ENCODE assay signal across 1 cellular context in the genomic region with DNA sequence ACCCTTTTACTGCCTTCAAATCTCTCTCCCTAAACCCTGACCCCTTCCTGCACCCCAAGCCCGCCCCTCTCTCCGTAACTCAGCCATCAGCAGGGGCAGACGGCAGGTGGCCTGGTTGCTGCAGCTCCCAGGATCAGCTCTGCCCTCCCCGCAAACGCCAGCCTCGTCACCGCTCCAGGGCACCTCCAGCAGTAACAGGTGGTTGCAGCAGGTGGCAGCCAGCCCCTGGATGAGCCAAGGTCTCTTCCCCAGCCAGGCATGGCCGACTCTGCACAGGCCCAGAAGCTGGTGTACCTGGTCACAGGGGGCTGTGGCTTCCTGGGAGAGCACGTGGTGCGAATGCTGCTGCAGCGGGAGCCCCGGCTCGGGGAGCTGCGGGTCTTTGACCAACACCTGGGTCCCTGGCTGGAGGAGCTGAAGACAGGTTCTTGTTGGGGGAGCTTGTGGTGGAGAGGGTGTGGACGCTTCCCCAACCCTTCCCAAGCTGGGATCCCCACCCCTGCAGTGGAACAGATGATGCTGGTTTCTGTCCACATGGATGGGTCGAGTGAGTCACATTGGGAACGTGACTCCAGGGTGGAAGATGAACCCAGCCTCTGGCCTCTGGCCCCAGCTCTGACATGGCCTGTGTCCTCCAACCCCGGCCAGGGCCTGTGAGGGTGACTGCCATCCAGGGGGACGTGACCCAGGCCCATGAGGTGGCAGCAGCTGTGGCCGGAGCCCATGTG.
A peak's percentile ranks its signal among the peaks of the same experiment; 100 is the strongest.
TF ChIP-seq lines count a peak whose summit lies in the region.

No MANE protein-coding gene starts in this region.

TF ChIP-seq in HepG2, 621 proteins besides CTCF, POLR2A, EP300 and RAD21 (continued from another document and continues in another):
- TF ChIP-seq, protein P1, sequence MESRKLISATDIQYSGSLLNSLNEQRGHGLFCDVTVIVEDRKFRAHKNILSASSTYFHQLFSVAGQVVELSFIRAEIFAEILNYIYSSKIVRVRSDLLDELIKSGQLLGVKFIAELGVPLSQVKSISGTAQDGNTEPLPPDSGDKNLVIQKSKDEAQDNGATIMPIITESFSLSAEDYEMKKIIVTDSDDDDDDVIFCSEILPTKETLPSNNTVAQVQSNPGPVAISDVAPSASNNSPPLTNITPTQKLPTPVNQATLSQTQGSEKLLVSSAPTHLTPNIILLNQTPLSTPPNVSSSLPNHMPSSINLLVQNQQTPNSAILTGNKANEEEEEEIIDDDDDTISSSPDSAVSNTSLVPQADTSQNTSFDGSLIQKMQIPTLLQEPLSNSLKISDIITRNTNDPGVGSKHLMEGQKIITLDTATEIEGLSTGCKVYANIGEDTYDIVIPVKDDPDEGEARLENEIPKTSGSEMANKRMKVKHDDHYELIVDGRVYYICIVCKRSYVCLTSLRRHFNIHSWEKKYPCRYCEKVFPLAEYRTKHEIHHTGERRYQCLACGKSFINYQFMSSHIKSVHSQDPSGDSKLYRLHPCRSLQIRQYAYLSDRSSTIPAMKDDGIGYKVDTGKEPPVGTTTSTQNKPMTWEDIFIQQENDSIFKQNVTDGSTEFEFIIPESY (CRISPR knock-in tag; IDR thresholded peaks at IDR 0.05): peak; percentile 97
- TF ChIP-seq, protein P2, sequence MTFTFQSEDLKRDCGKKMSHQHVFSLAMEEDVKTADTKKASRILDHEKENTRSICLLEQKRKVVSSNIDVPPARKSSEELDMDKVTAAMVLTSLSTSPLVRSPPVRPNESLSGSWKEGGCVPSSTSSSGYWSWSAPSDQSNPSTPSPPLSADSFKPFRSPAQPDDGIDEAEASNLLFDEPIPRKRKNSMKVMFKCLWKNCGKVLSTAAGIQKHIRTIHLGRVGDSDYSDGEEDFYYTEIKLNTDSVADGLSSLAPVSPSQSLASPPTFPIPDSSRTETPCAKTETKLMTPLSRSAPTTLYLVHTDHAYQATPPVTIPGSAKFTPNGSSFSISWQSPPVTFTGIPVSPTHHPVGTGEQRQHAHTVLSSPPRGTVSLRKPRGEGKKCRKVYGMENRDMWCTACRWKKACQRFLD (CRISPR knock-in tag; IDR thresholded peaks at IDR 0.05; ENCODE audit: borderline replicate concordance): 0 out of 2 replicates have a peak, but pooled peaks have one; percentile 73
- TF ChIP-seq REPIN1 (CRISPR knock-in tag; IDR thresholded peaks at IDR 0.05; ENCODE audit: borderline replicate concordance, low read depth) (peak; percentile 95), TEAD2 (CRISPR knock-in tag; IDR thresholded peaks at IDR 0.05) (peak; percentile 92), IRF2 (CRISPR knock-in tag; IDR thresholded peaks at IDR 0.05) (peak; percentile 11), ZSCAN21 (CRISPR knock-in tag; IDR thresholded peaks at IDR 0.05; ENCODE audit: borderline replicate concordance) (peak; percentile 71), MTA3 (CRISPR knock-in tag; IDR thresholded peaks at IDR 0.05) (no peak), ZNF558 (CRISPR knock-in tag; IDR thresholded peaks at IDR 0.05; ENCODE audit: borderline replicate concordance) (peak; percentile 95), ZNF644 (CRISPR knock-in tag; IDR thresholded peaks at IDR 0.05; ENCODE audit: low read depth) (no peak), RBM39 (IDR thresholded peaks at IDR 0.05; ENCODE audit: low read depth, low read length, poor library complexity, severe bottlenecking) (peak; percentile 55), RFX5 (IDR thresholded peaks at IDR 0.05; ENCODE audit: low read depth, low read length) (0 out of 2 replicates have a peak, but pooled peaks have one; percentile 30), KMT2B (CRISPR knock-in tag; IDR thresholded peaks at IDR 0.05) (0 out of 2 replicates have a peak, but pooled peaks have one; percentile 6), ZNF430 (CRISPR knock-in tag; IDR thresholded peaks at IDR 0.05) (peak; percentile 19; the same call in 1 of the 2 replicates), HOXA7 (CRISPR knock-in tag; IDR thresholded peaks at IDR 0.05) (no peak), NCOA2 (CRISPR knock-in tag; IDR thresholded peaks at IDR 0.05) (0 out of 2 replicates have a peak, but pooled peaks have one; percentile 4), ZZZ3 (CRISPR knock-in tag; IDR thresholded peaks at IDR 0.05; ENCODE audit: borderline replicate concordance) (peak; percentile 80; the same call in 1 of the 2 replicates), ZFX (CRISPR knock-in tag; IDR thresholded peaks at IDR 0.05; ENCODE audit: low read depth) (peak; percentile 94), ZBTB21 (CRISPR knock-in tag; IDR thresholded peaks at IDR 0.05) (0 out of 2 replicates have a peak, but pooled peaks have one; percentile 1), ZNF569 (CRISPR knock-in tag; IDR thresholded peaks at IDR 0.05; ENCODE audit: borderline replicate concordance) (0 out of 2 replicates have a peak, but pooled peaks have one; percentile 23), NONO (IDR thresholded peaks at IDR 0.05) (no peak), NONO (CRISPR knock-in tag; conservative IDR thresholded peaks at IDR 0.05) (peak; percentile 92), SALL1 (CRISPR knock-in tag; IDR thresholded peaks at IDR 0.05) (peak; percentile 52), ZNF180 (CRISPR knock-in tag; IDR thresholded peaks at IDR 0.05; ENCODE audit: borderline replicate concordance, low read depth) (0 out of 2 replicates have a peak, but pooled peaks have one; percentile 22), ZNF570 (CRISPR knock-in tag; IDR thresholded peaks at IDR 0.05; ENCODE audit: borderline replicate concordance) (no peak), ZNF607 (CRISPR knock-in tag; IDR thresholded peaks at IDR 0.05; ENCODE audit: borderline replicate concordance) (peak; percentile 79; the same call in 1 of the 2 replicates), SETDB1 (CRISPR knock-in tag; IDR thresholded peaks at IDR 0.05; ENCODE audit: borderline replicate concordance) (no peak), HNRNPL (IDR thresholded peaks at IDR 0.05; ENCODE audit: low read depth, low read length) (peak; percentile 71; the same call in 1 of the 2 replicates)
- TF ChIP-seq, protein P3, sequence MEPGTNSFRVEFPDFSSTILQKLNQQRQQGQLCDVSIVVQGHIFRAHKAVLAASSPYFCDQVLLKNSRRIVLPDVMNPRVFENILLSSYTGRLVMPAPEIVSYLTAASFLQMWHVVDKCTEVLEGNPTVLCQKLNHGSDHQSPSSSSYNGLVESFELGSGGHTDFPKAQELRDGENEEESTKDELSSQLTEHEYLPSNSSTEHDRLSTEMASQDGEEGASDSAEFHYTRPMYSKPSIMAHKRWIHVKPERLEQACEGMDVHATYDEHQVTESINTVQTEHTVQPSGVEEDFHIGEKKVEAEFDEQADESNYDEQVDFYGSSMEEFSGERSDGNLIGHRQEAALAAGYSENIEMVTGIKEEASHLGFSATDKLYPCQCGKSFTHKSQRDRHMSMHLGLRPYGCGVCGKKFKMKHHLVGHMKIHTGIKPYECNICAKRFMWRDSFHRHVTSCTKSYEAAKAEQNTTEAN (CRISPR knock-in tag; conservative IDR thresholded peaks at IDR 0.05): no peak
- TF ChIP-seq, protein P4, sequence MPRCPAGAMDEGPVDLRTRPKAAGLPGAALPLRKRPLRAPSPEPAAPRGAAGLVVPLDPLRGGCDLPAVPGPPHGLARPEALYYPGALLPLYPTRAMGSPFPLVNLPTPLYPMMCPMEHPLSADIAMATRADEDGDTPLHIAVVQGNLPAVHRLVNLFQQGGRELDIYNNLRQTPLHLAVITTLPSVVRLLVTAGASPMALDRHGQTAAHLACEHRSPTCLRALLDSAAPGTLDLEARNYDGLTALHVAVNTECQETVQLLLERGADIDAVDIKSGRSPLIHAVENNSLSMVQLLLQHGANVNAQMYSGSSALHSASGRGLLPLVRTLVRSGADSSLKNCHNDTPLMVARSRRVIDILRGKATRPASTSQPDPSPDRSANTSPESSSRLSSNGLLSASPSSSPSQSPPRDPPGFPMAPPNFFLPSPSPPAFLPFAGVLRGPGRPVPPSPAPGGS (CRISPR knock-in tag; IDR thresholded peaks at IDR 0.05): peak; percentile 90
- TF ChIP-seq, protein P5, sequence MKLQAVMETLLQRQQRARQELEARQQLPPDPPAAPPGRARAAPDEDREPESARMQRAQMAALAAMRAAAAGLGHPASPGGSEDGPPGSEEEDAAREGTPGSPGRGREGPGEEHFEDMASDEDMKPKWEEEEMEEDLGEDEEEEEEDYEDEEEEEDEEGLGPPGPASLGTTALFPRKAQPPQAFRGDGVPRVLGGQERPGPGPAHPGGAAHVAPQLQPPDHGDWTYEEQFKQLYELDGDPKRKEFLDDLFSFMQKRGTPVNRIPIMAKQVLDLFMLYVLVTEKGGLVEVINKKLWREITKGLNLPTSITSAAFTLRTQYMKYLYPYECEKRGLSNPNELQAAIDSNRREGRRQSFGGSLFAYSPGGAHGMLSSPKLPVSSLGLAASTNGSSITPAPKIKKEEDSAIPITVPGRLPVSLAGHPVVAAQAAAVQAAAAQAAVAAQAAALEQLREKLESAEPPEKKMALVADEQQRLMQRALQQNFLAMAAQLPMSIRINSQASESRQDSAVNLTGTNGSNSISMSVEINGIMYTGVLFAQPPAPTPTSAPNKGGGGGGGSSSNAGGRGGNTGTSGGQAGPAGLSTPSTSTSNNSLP (IDR thresholded peaks at IDR 0.05; ENCODE audit: low read depth, low read length): no peak
- TF ChIP-seq, protein P6, sequence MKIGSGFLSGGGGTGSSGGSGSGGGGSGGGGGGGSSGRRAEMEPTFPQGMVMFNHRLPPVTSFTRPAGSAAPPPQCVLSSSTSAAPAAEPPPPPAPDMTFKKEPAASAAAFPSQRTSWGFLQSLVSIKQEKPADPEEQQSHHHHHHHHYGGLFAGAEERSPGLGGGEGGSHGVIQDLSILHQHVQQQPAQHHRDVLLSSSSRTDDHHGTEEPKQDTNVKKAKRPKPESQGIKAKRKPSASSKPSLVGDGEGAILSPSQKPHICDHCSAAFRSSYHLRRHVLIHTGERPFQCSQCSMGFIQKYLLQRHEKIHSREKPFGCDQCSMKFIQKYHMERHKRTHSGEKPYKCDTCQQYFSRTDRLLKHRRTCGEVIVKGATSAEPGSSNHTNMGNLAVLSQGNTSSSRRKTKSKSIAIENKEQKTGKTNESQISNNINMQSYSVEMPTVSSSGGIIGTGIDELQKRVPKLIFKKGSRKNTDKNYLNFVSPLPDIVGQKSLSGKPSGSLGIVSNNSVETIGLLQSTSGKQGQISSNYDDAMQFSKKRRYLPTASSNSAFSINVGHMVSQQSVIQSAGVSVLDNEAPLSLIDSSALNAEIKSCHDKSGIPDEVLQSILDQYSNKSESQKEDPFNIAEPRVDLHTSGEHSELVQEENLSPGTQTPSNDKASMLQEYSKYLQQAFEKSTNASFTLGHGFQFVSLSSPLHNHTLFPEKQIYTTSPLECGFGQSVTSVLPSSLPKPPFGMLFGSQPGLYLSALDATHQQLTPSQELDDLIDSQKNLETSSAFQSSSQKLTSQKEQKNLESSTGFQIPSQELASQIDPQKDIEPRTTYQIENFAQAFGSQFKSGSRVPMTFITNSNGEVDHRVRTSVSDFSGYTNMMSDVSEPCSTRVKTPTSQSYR (CRISPR knock-in tag; IDR thresholded peaks at IDR 0.05; ENCODE audit: borderline replicate concordance): peak; percentile 26; the same call in 1 of the 2 replicates
- TF ChIP-seq, protein P7, sequence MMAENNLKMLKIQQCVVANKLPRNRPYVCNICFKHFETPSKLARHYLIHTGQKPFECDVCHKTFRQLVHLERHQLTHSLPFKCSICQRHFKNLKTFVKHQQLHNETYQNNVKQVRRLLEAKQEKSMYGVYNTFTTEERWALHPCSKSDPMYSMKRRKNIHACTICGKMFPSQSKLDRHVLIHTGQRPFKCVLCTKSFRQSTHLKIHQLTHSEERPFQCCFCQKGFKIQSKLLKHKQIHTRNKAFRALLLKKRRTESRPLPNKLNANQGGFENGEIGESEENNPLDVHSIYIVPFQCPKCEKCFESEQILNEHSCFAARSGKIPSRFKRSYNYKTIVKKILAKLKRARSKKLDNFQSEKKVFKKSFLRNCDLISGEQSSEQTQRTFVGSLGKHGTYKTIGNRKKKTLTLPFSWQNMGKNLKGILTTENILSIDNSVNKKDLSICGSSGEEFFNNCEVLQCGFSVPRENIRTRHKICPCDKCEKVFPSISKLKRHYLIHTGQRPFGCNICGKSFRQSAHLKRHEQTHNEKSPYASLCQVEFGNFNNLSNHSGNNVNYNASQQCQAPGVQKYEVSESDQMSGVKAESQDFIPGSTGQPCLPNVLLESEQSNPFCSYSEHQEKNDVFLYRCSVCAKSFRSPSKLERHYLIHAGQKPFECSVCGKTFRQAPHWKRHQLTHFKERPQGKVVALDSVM (CRISPR knock-in tag; IDR thresholded peaks at IDR 0.05): peak; percentile 75
- TF ChIP-seq, protein P8, sequence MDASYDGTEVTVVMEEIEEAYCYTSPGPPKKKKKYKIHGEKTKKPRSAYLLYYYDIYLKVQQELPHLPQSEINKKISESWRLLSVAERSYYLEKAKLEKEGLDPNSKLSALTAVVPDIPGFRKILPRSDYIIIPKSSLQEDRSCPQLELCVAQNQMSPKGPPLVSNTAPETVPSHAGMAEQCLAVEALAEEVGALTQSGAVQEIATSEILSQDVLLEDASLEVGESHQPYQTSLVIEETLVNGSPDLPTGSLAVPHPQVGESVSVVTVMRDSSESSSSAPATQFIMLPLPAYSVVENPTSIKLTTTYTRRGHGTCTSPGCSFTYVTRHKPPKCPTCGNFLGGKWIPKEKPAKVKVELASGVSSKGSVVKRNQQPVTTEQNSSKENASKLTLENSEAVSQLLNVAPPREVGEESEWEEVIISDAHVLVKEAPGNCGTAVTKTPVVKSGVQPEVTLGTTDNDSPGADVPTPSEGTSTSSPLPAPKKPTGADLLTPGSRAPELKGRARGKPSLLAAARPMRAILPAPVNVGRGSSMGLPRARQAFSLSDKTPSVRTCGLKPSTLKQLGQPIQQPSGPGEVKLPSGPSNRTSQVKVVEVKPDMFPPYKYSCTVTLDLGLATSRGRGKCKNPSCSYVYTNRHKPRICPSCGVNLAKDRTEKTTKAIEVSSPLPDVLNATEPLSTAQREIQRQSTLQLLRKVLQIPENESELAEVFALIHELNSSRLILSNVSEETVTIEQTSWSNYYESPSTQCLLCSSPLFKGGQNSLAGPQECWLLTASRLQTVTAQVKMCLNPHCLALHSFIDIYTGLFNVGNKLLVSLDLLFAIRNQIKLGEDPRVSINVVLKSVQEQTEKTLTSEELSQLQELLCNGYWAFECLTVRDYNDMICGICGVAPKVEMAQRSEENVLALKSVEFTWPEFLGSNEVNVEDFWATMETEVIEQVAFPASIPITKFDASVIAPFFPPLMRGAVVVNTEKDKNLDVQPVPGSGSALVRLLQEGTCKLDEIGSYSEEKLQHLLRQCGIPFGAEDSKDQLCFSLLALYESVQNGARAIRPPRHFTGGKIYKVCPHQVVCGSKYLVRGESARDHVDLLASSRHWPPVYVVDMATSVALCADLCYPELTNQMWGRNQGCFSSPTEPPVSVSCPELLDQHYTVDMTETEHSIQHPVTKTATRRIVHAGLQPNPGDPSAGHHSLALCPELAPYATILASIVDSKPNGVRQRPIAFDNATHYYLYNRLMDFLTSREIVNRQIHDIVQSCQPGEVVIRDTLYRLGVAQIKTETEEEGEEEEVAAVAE (CRISPR knock-in tag; IDR thresholded peaks at IDR 0.05; ENCODE audit: borderline replicate concordance): no peak; the same call in 1 of the 2 replicates
